In genomic region chr5:175826980-175827379, GRCh38 we compare ENCODE assay signal across 1 cellular context.
TF ChIP-seq lines count a peak whose summit lies in the region.

No MANE protein-coding gene starts in this region.

TF ChIP-seq in K562, 482 proteins besides CTCF, POLR2A, EP300 and RAD21 (continued from another document):
- TF ChIP-seq USF2 (CRISPR knock-in tag; IDR thresholded peaks at IDR 0.05), result peak; percentile 79
